Comparison of ENCODE assay signal across 12 cellular contexts in the genomic region with DNA sequence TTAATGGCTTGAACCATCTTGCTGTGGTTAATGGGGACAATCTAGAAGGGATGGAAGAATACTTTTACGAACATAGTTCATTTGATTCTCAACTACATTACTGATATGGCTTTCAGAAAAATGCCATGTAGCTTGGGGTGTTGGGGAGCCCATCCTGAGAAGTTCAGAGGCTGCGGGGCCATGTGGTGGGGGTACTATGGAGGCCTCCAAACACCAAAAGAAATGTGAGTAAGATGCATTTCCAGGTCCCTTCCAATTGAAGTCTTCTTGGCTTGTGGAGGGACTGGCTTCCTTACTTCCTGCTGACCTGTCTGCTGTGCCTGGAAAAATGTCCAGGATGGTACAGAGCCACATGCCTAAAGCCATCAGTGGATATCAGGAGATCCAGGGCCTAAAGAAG. TPM values are rescaled to one million over a fixed set of nuclear protein-coding genes. Genes with fewer than 3 reads are reported as not detected.
"Had no signal": no experiment of that assay in that cellular context is flagged by ENCODE, and none has a peak within 500 bp of the region (broad histone marks: within the 10 kb centered on the region; RNA-seq: fewer than 3 reads in every experiment).

No MANE protein-coding gene starts in this region.

- H3K4me3 Mint-ChIP-seq: HFFc6 had no signal

- H3K9me3 Mint-ChIP-seq: HFFc6 had no signal

- FAIRE-seq: HTR-8/SVneo, K562 had no signal

- H3K27ac ChIP-seq: GM23248 had no signal

- H2AFZ ChIP-seq: GM23248 had no signal

- H3K4me3 ChIP-seq: GM23248, HAP-1, K562 had no signal

- ATAC-seq: HCT116, K562 had no signal

- H3K9ac ChIP-seq: GM23248 had no signal

- DNase-seq: GM23248, GOT3, H7, HFFc6, IMR-90, KG1 had no signal

- H3K4me1 ChIP-seq: HAP-1 had no signal

- H3K36me3 ChIP-seq: HAP-1 had no signal

- H3K27ac Mint-ChIP-seq: HFFc6 had no signal

- H3K9me3 ChIP-seq: HAP-1 had no signal

RNA-seq across cellular contexts. Expression of gene MBL2, which starts 1.6 kb away (rescaled TPM):
- total RNA-seq: GM23248, H4, H7, HFFc6, HT-29, IMR-90, K562 had no signal
- polyA plus RNA-seq: GM23248, IMR-90, K562 had no signal
